In genomic region chr12:108099085-108099484, GRCh38 we compare ENCODE assay signal across 12 cellular contexts. TPM values are rescaled to one million over a fixed set of nuclear protein-coding genes. Genes with fewer than 3 reads are reported as not detected.
DNase-seq lines count a peak whose midpoint lies in the region; ATAC-seq, FAIRE-seq and TF ChIP-seq lines count a peak whose summit lies in the region.
"Had no signal": no experiment of that assay in that cellular context is flagged by ENCODE, and none has a peak within 500 bp of the region (broad histone marks: within the 10 kb centered on the region; RNA-seq: fewer than 3 reads in every experiment).

No MANE protein-coding gene starts in this region.

- no peak overlapping the region for H2BK12ac ChIP-seq in H9 (ENCODE audit: insufficient read length, low read depth, low read length)

- H3K4me2 ChIP-seq in H9 (ENCODE audit: insufficient read depth, insufficient read length, low read length) (no peak overlapping the region), mammary epithelial cell (ENCODE audit: insufficient read depth, low read depth, low read length) (no peak overlapping the region)

- H3K4me3 Mint-ChIP-seq in CD4-positive, CD25-positive, alpha-beta regulatory T cell = no peak overlapping the region
- H3K4me3 Mint-ChIP-seq in H9 (no peak overlapping the region), memory B cell (no peak overlapping the region)
- no peak overlapping the region for H3K4me3 Mint-ChIP-seq in activated CD4-positive, alpha-beta memory T cell treated with anti-CD3 and anti-CD28 coated beads, Interleukin-2, amount 10 ng/mL, durations not matched to agents 7 days and 5 days

- H3K56ac ChIP-seq in H9 (ENCODE audit: insufficient read length, low read depth, low read length) = no peak overlapping the region

- H3K9me3 ChIP-seq in CD4-positive, CD25-positive, alpha-beta regulatory T cell (ENCODE audit: control insufficient read depth in 2 of 2, low read length in 2 of 2) = no peaks in the 10 kb centered on the region
- H3K9me3 ChIP-seq in H9 (ENCODE audit: control insufficient read depth, low read depth, low read length) = no peaks in the 10 kb centered on the region
- no peaks in the 10 kb centered on the region for H3K9me3 ChIP-seq in mammary epithelial cell (replicated peaks; ENCODE audit: insufficient read depth, low read length)

- DNase-seq in CD4-positive, CD25-positive, alpha-beta regulatory T cell = peak in 2 of 3 donors; percentile 8 to 10
- DNase-seq in H9 = no peak
- no peak for DNase-seq in mammary epithelial cell
- DNase-seq in memory B cell (ENCODE audit: low spot score in 2 of 2) = peak in 1 of 2 donors; percentile 46
- no peak for DNase-seq in activated CD4-positive, alpha-beta memory T cell treated with anti-CD3 and anti-CD28 coated beads, Interleukin-2, amount 10 ng/mL, durations not matched to agents 7 days and 5 days
- no peak for DNase-seq in NCI-H226
- DNase-seq in GM12892 (ENCODE audit: insufficient read length) = no peak
- DNase-seq: NCI-H2081 treated with DMSO at 0.1 percent for 48 hours; stimulated activated CD4-positive, alpha-beta T cell treated with anti-CD3 and anti-CD28 coated beads, Interleukin-15, amount 100 ng/mL, for 24 hours had no signal

- dilution Hi-C loops in mammary epithelial cell (cut with HindIII; ENCODE audit: low sequenced_read_pairs) = no loop called here

- H3K27ac ChIP-seq in CD4-positive, CD25-positive, alpha-beta regulatory T cell (ENCODE audit: insufficient read depth, low read length, poor library complexity, severe bottlenecking) = no peak overlapping the region
- H3K27ac ChIP-seq in H9 (ENCODE audit: insufficient read length, low read depth, low read length) (no peak overlapping the region), mammary epithelial cell (ENCODE audit: insufficient read depth, low read depth, low read length) (no peak overlapping the region)

- no peak overlapping the region for H3K23ac ChIP-seq in H9 (ENCODE audit: insufficient read length, low read depth, low read length)

- H3K27me3 ChIP-seq in CD4-positive, CD25-positive, alpha-beta regulatory T cell (ENCODE audit: control insufficient read depth, insufficient read depth, low read length) = peaks cover 4% of the 10 kb centered on the region
- no peaks in the 10 kb centered on the region for H3K27me3 ChIP-seq in H9 (ENCODE audit: insufficient read depth, low read length)
- no peaks in the 10 kb centered on the region for H3K27me3 ChIP-seq in mammary epithelial cell (ENCODE audit: insufficient read depth, low read length)

- H3K4ac ChIP-seq in H9 (ENCODE audit: low read depth, low read length) = no peak overlapping the region

- no peak overlapping the region for H4K5ac ChIP-seq in H9 (ENCODE audit: insufficient read length, low read depth, low read length)

- H3T11ph ChIP-seq in H9 (ENCODE audit: low read length) = no peak overlapping the region

- H3K36me3 Mint-ChIP-seq in CD4-positive, CD25-positive, alpha-beta regulatory T cell = no peaks in the 10 kb centered on the region
- no peaks in the 10 kb centered on the region for H3K36me3 Mint-ChIP-seq in H9 (ENCODE audit: insufficient read depth in 1 of 3, low read depth in 3 of 3)
- H3K36me3 Mint-ChIP-seq in memory B cell = no peaks in the 10 kb centered on the region
- no peaks in the 10 kb centered on the region for H3K36me3 Mint-ChIP-seq in activated CD4-positive, alpha-beta memory T cell treated with anti-CD3 and anti-CD28 coated beads, Interleukin-2, amount 10 ng/mL, durations not matched to agents 7 days and 5 days (ENCODE audit: low read depth)

- no peak overlapping the region for H4K8ac ChIP-seq in H9 (replicated peaks; ENCODE audit: insufficient read length, low read depth, low read length)

- H2BK15ac ChIP-seq in H9 (ENCODE audit: low read depth, low read length) = no peak overlapping the region

- no peak for TF ChIP-seq POLR2A in GM12892 (IDR thresholded peaks at IDR 0.05; ENCODE audit: low read depth, low read length)

- no peak overlapping the region for H3K14ac ChIP-seq in H9 (ENCODE audit: insufficient read depth, low read length)

- in situ Hi-C loops in mammary epithelial cell (cut with MboI; ENCODE audit: low sequenced_read_pairs in 2 of 2) = no loop called here

- no peak overlapping the region for H2BK20ac ChIP-seq in H9 (ENCODE audit: low read depth, low read length, poor library complexity, severe bottlenecking)

- no peak overlapping the region for H2AK5ac ChIP-seq in H9 (ENCODE audit: insufficient read length, low read length)

- no peaks in the 10 kb centered on the region for H3K23me2 ChIP-seq in H9 (ENCODE audit: insufficient read length, low read depth, low read length, poor library complexity, severe bottlenecking)

- no peaks in the 10 kb centered on the region for H3K36me3 ChIP-seq in CD4-positive, CD25-positive, alpha-beta regulatory T cell (ENCODE audit: control insufficient read depth, insufficient read depth, low read length)
- H3K36me3 ChIP-seq in mammary epithelial cell (ENCODE audit: insufficient read depth, low read length) = no peaks in the 10 kb centered on the region

- BruUV-seq in mammary epithelial cell (replicated peaks; lab: Mats Ljungman, UMichigan) = no TSS peak

- no peaks in the 10 kb centered on the region for H3K79me1 ChIP-seq in H9 (ENCODE audit: insufficient read depth, low read depth, low read length, poor library complexity, severe bottlenecking)

- CTCF ChIA-PET in mammary epithelial cell (lab: Charles Lee; ENCODE audit: low non-redundant PET) = no interaction called here
- CTCF ChIA-PET in activated CD4-positive, alpha-beta memory T cell treated with anti-CD3 and anti-CD28 coated beads, Interleukin-2, amount 10 ng/mL, durations not matched to agents 7 days and 5 days (lab: Charles Lee) = no interaction called here

- WGBS in H9 (ENCODE audit: extremely low coverage, insufficient read length, low lambda C conversion rate) = no CpG with 5 or more reads among the region's 3 CpGs
- 17% methylated on average over 3 of the region's 3 CpGs for WGBS in mammary epithelial cell (ENCODE audit: low coverage, missing lambda C conversion rate)

- H3K9ac ChIP-seq in H9 (ENCODE audit: extremely low read depth, insufficient read length, low read length) (no peak overlapping the region), mammary epithelial cell (ENCODE audit: insufficient read depth, low read length) (no peak overlapping the region)

- H3K4me1 Mint-ChIP-seq in CD4-positive, CD25-positive, alpha-beta regulatory T cell = no peaks in the 10 kb centered on the region
- H3K4me1 Mint-ChIP-seq in H9 = peaks cover 10 to 16% of the 10 kb centered on the region in 2 experiments
- H3K4me1 Mint-ChIP-seq in memory B cell = peaks cover 8% of the 10 kb centered on the region
- H3K4me1 Mint-ChIP-seq in activated CD4-positive, alpha-beta memory T cell treated with anti-CD3 and anti-CD28 coated beads, Interleukin-2, amount 10 ng/mL, durations not matched to agents 7 days and 5 days = no peaks in the 10 kb centered on the region

- H2BK5ac ChIP-seq in H9 (ENCODE audit: insufficient read length, low read length) = no peak overlapping the region

- peaks cover 9% of the 10 kb centered on the region for H3K27me3 Mint-ChIP-seq in CD4-positive, CD25-positive, alpha-beta regulatory T cell
- peaks cover 12% of the 10 kb centered on the region for H3K27me3 Mint-ChIP-seq in H9 (ENCODE audit: low read depth)
- H3K27me3 Mint-ChIP-seq in memory B cell = peaks cover 7% of the 10 kb centered on the region
- H3K27me3 Mint-ChIP-seq in activated CD4-positive, alpha-beta memory T cell treated with anti-CD3 and anti-CD28 coated beads, Interleukin-2, amount 10 ng/mL, durations not matched to agents 7 days and 5 days = peaks cover 3% of the 10 kb centered on the region

- POLR2A ChIA-PET in activated CD4-positive, alpha-beta memory T cell treated with anti-CD3 and anti-CD28 coated beads, Interleukin-2, amount 10 ng/mL, durations not matched to agents 7 days and 5 days (lab: Charles Lee) = no interaction called here

- H4K91ac ChIP-seq in H9 (ENCODE audit: insufficient read length, low read depth, low read length) = no peak overlapping the region

- no peak for ATAC-seq in CD4-positive, CD25-positive, alpha-beta regulatory T cell (ENCODE audit: low read depth in 2 of 2)
- ATAC-seq in memory B cell (ENCODE audit: low read depth) (peak; percentile 74), HG02981 (IDR thresholded peaks at IDR 0.05; ENCODE audit: unreplicated experiment) (no peak)

- no peak for FAIRE-seq in GM12892 (lab: Jason Lieb, UNC)
- FAIRE-seq: RCC 7860 had no signal

- H3K18ac ChIP-seq in H9 (ENCODE audit: insufficient read length, low read depth, low read length) = no peak overlapping the region

- H3K79me2 ChIP-seq in H9 (ENCODE audit: insufficient read depth, low read length) = no peaks in the 10 kb centered on the region
- no peaks in the 10 kb centered on the region for H3K79me2 ChIP-seq in mammary epithelial cell (ENCODE audit: insufficient read depth, low read length)

- H2AFZ ChIP-seq in H9 (ENCODE audit: low read length) (no peak overlapping the region), mammary epithelial cell (ENCODE audit: low read depth, low read length) (no peak overlapping the region)

- TF ChIP-seq CTCF in H9 (conservative IDR thresholded peaks at IDR 0.05) (peak; percentile 51), mammary epithelial cell (conservative IDR thresholded peaks at IDR 0.05 in 1 of 2, IDR thresholded peaks at IDR 0.05 in 1 of 2; ENCODE audit: extremely low read depth in 1 of 2, insufficient read depth in 1 of 2, low read depth in 1 of 2, low read length in 2 of 2) (peak; percentile 45 to 49)

- intact Hi-C loops in mammary epithelial cell (cut with micrococcal nuclease) = loop anchor here (1.0 to 2.0 kb wide), 4 partner anchors 95 to 414 kb away; no protein-coding TSS in a partner anchor

- no peaks in the 10 kb centered on the region for H3K4me1 ChIP-seq in CD4-positive, CD25-positive, alpha-beta regulatory T cell (ENCODE audit: control insufficient read depth, insufficient read depth, low read length, poor library complexity, severe bottlenecking)
- no peaks in the 10 kb centered on the region for H3K4me1 ChIP-seq in H9 (ENCODE audit: insufficient read depth, low read length)
- no peaks in the 10 kb centered on the region for H3K4me1 ChIP-seq in mammary epithelial cell (ENCODE audit: insufficient read depth, low read length)

- H3K4me3 ChIP-seq in CD4-positive, CD25-positive, alpha-beta regulatory T cell (ENCODE audit: low read depth, low read length) = no peak overlapping the region
- no peak overlapping the region for H3K4me3 ChIP-seq in mammary epithelial cell (replicated peaks in 1 of 3; ENCODE audit: insufficient read depth in 1 of 3, low read depth in 2 of 3, low read length in 3 of 3)

- H4K20me1 ChIP-seq in H9 (ENCODE audit: control insufficient read depth, insufficient read depth, insufficient read length) (no peaks in the 10 kb centered on the region), mammary epithelial cell (ENCODE audit: insufficient read depth, low read length) (no peaks in the 10 kb centered on the region)

- no peaks in the 10 kb centered on the region for H3K9me3 Mint-ChIP-seq in CD4-positive, CD25-positive, alpha-beta regulatory T cell
- H3K9me3 Mint-ChIP-seq in H9 (no peaks in the 10 kb centered on the region), memory B cell (no peaks in the 10 kb centered on the region)
- no peaks in the 10 kb centered on the region for H3K9me3 Mint-ChIP-seq in activated CD4-positive, alpha-beta memory T cell treated with anti-CD3 and anti-CD28 coated beads, Interleukin-2, amount 10 ng/mL, durations not matched to agents 7 days and 5 days

- H3K27ac Mint-ChIP-seq in CD4-positive, CD25-positive, alpha-beta regulatory T cell = no peak overlapping the region
- no peak overlapping the region for H3K27ac Mint-ChIP-seq in H9
- H3K27ac Mint-ChIP-seq in memory B cell = no peak overlapping the region
- H3K27ac Mint-ChIP-seq in activated CD4-positive, alpha-beta memory T cell treated with anti-CD3 and anti-CD28 coated beads, Interleukin-2, amount 10 ng/mL, durations not matched to agents 7 days and 5 days = no peak overlapping the region

- H2BK120ac ChIP-seq in H9 (ENCODE audit: low read depth, low read length, poor library complexity, severe bottlenecking) = no peak overlapping the region

RNA-seq across cellular contexts. Expression of gene WSCD2, which starts 30.0 kb away (rescaled TPM):
- 2.3 TPM for total RNA-seq in CD4-positive, CD25-positive, alpha-beta regulatory T cell
- 1 to 10 TPM in 2 of 4 donors, under 1 TPM in 2; 0.23 to 1.8 (median 1.2) TPM for polyA plus RNA-seq in CD4-positive, CD25-positive, alpha-beta regulatory T cell
- total RNA-seq in H9 (2021) (0.92 and 1.2 TPM in 2 replicates), mammary epithelial cell (under 1 TPM; 0.33 to 0.38 TPM)
- polyA plus RNA-seq in mammary epithelial cell = not detected
- polyA minus RNA-seq in mammary epithelial cell = not detected
- total RNA-seq in activated CD4-positive, alpha-beta memory T cell treated with anti-CD3 and anti-CD28 coated beads, Interleukin-2, amount 10 ng/mL, durations not matched to agents 7 days and 5 days = not detected
- polyA plus RNA-seq in GM12892 (2012; ENCODE audit: missing spikeins) = not detected
- total RNA-seq: myocyte had no signal

Comparison
In these comparisons a context has a peak if more than half of its experiments do, and no peak if none do; other contexts are left out.
1. DNase-seq: peak in CD4-positive, CD25-positive, alpha-beta regulatory T cell (2 of 3); none in H9 (single experiment), mammary epithelial cell (single experiment), activated CD4-positive, alpha-beta memory T cell treated with anti-CD3 and anti-CD28 coated beads, Interleukin-2, amount 10 ng/mL, durations not matched to agents 7 days and 5 days (single experiment), NCI-H226 (single experiment) and GM12892 (single experiment).